8 cellular contexts compared by ENCODE assay signal in genomic region chr5:52799983-52800393, GRCh38. TPM values are rescaled to one million over a fixed set of nuclear protein-coding genes. Genes with fewer than 3 reads are reported as not detected.
DNase-seq lines count a peak whose midpoint lies in the region; ATAC-seq and TF ChIP-seq lines count a peak whose summit lies in the region.

No MANE protein-coding gene starts in this region.

- WGBS in mesendoderm (ENCODE audit: extremely low coverage, insufficient coverage, low lambda C conversion rate): no CpG with 5 or more reads among the region's 34 CpGs

- H3K56ac ChIP-seq in mesendoderm (ENCODE audit: low read length): peak overlapping the region; percentile 97

- no peaks in the 10 kb centered on the region for H3K9me3 Mint-ChIP-seq in Calu3 (ENCODE audit: low read depth, unreplicated experiment)
- no peaks in the 10 kb centered on the region for H3K9me3 Mint-ChIP-seq in activated CD8-positive, alpha-beta memory T cell treated with anti-CD3 and anti-CD28 coated beads, Interleukin-2, amount 10 ng/mL, durations not matched to agents 7 days and 5 days (ENCODE audit: low read depth)
- H3K9me3 Mint-ChIP-seq in effector memory CD8-positive, alpha-beta T cell: no peaks in the 10 kb centered on the region

- BruUV-seq in Calu3 (replicated peaks; lab: Mats Ljungman, UMichigan): no TSS peak

- H3K4me1 ChIP-seq in mesendoderm (ENCODE audit: control insufficient read depth, low read depth, low read length): peaks cover 3% of the 10 kb centered on the region

- peaks cover 2% of the 10 kb centered on the region for H3K79me1 ChIP-seq in mesendoderm (ENCODE audit: low read length)

- no peaks in the 10 kb centered on the region for H3K27me3 ChIP-seq in mesendoderm (ENCODE audit: insufficient read depth, low read length, poor library complexity)

- no peak overlapping the region for H3K23ac ChIP-seq in mesendoderm (ENCODE audit: low read length)

- peaks cover 55% of the 10 kb centered on the region for H3K36me3 Mint-ChIP-seq in Calu3 (ENCODE audit: insufficient read depth, unreplicated experiment)
- peaks cover 35% of the 10 kb centered on the region for H3K36me3 Mint-ChIP-seq in activated CD8-positive, alpha-beta memory T cell treated with anti-CD3 and anti-CD28 coated beads, Interleukin-2, amount 10 ng/mL, durations not matched to agents 7 days and 5 days
- peaks cover 26% of the 10 kb centered on the region for H3K36me3 Mint-ChIP-seq in effector memory CD8-positive, alpha-beta T cell (ENCODE audit: insufficient read depth)

- CTCF ChIA-PET in Calu3 (lab: Charles Lee): interaction anchor here (0.5 to 1.6 kb wide), 8 partner anchors 8 to 115 kb away, joined by 3 to 9 read pairs (median 4); partner anchors contain the start of genes ITGA1 and PELO
- CTCF ChIA-PET in activated CD8-positive, alpha-beta memory T cell treated with anti-CD3 and anti-CD28 coated beads, Interleukin-2, amount 10 ng/mL, durations not matched to agents 7 days and 5 days (lab: Charles Lee): interaction anchor here (0.7 to 3.9 kb wide), 15 partner anchors 8 to 143 kb away, joined by 3 to 34 read pairs (median 5); partner anchors contain the start of genes ITGA1 and PELO

- no peak overlapping the region for H3K4ac ChIP-seq in mesendoderm (ENCODE audit: low read depth, low read length)

- DNase-seq in Calu3 (peak; percentile 95), HUDEP-2 (lab: John Stamatoyannopoulos, UW; ENCODE audit: unreplicated experiment in 76 of 76) (peak in 75 of 76 experiments; percentile 32 to 94 (median 84)), NOMO-1 treated with DMSO at 0.1 percent for 48 hours (lab: John Stamatoyannopoulos, UW; ENCODE audit: unreplicated experiment) (peak; percentile 95), mesendoderm (peak; percentile 96)
- peak; percentile 97 for DNase-seq in activated CD8-positive, alpha-beta memory T cell treated with anti-CD3 and anti-CD28 coated beads, Interleukin-2, amount 10 ng/mL, durations not matched to agents 7 days and 5 days
- peak; percentile 91 to 94 (median 92) for DNase-seq in effector memory CD8-positive, alpha-beta T cell
- DNase-seq in stimulated activated CD8-positive, alpha-beta memory T cell treated with anti-CD3 and anti-CD28 coated beads, Interleukin-12 subunit alpha, Interleukin-12 subunit beta, amount 100 ng/mL, for 4 hours (ENCODE audit: low read depth): peak; percentile 91

- no peak overlapping the region for H2AK5ac ChIP-seq in mesendoderm (ENCODE audit: low read length)

- H2BK5ac ChIP-seq in mesendoderm (ENCODE audit: low read length): peak overlapping the region; percentile 89

- no peak overlapping the region for H4K8ac ChIP-seq in mesendoderm (ENCODE audit: low read depth, low read length)

- H3K4me3 Mint-ChIP-seq in Calu3 (ENCODE audit: low read depth, unreplicated experiment): peak overlapping the region; percentile 77
- H3K4me3 Mint-ChIP-seq in activated CD8-positive, alpha-beta memory T cell treated with anti-CD3 and anti-CD28 coated beads, Interleukin-2, amount 10 ng/mL, durations not matched to agents 7 days and 5 days: peak overlapping the region; percentile 95
- H3K4me3 Mint-ChIP-seq in effector memory CD8-positive, alpha-beta T cell: peak overlapping the region; percentile 94 to 97

- H3K27me3 Mint-ChIP-seq in Calu3 (ENCODE audit: unreplicated experiment): no peaks in the 10 kb centered on the region
- H3K27me3 Mint-ChIP-seq in activated CD8-positive, alpha-beta memory T cell treated with anti-CD3 and anti-CD28 coated beads, Interleukin-2, amount 10 ng/mL, durations not matched to agents 7 days and 5 days: no peaks in the 10 kb centered on the region
- no peaks in the 10 kb centered on the region for H3K27me3 Mint-ChIP-seq in effector memory CD8-positive, alpha-beta T cell

- no peak overlapping the region for H3K18ac ChIP-seq in mesendoderm (ENCODE audit: low read length)

- peaks cover 26% of the 10 kb centered on the region for H3K79me2 ChIP-seq in mesendoderm (ENCODE audit: control insufficient read depth, insufficient read depth, low read length)

- peak; percentile 86 for ATAC-seq in GM21423 (IDR thresholded peaks at IDR 0.05; ENCODE audit: unreplicated experiment)
- peak; percentile 85 for ATAC-seq in activated CD8-positive, alpha-beta memory T cell treated with anti-CD3 and anti-CD28 coated beads, Interleukin-2, amount 10 ng/mL, durations not matched to agents 7 days and 5 days
- ATAC-seq in effector memory CD8-positive, alpha-beta T cell (replicated peaks): peak; percentile 84

- H3K4me3 ChIP-seq in mesendoderm (ENCODE audit: low read length): peak overlapping the region; percentile 75

- peak overlapping the region; percentile 91 for H3K4me2 ChIP-seq in mesendoderm (ENCODE audit: low read length)

- H3K36me3 ChIP-seq in mesendoderm (ENCODE audit: control insufficient read depth, insufficient read depth, low read length): no peaks in the 10 kb centered on the region

- intact Hi-C loops in Calu3 (cut with micrococcal nuclease; ENCODE audit: unreplicated experiment): loop anchor here (2.0 kb wide), 1 partner anchor 115 kb away; no protein-coding TSS in a partner anchor

- peak overlapping the region; percentile 94 for H3K9ac ChIP-seq in mesendoderm (ENCODE audit: low read length)

- peak overlapping the region; percentile 71 for H3K27ac Mint-ChIP-seq in Calu3 (ENCODE audit: unreplicated experiment)
- peak overlapping the region; percentile 93 for H3K27ac Mint-ChIP-seq in activated CD8-positive, alpha-beta memory T cell treated with anti-CD3 and anti-CD28 coated beads, Interleukin-2, amount 10 ng/mL, durations not matched to agents 7 days and 5 days
- H3K27ac Mint-ChIP-seq in effector memory CD8-positive, alpha-beta T cell: peak overlapping the region; percentile 95 to 96

- H3K27ac ChIP-seq in mesendoderm (ENCODE audit: low read depth, low read length): peak overlapping the region; percentile 93

- no peak for TF ChIP-seq CTCF in Calu3 (IDR thresholded peaks at IDR 0.05; ENCODE audit: unreplicated experiment)

- no peak overlapping the region for H4K5ac ChIP-seq in mesendoderm (ENCODE audit: low read length)

- peaks cover 34% of the 10 kb centered on the region for H3K4me1 Mint-ChIP-seq in Calu3 (ENCODE audit: low read depth, unreplicated experiment)
- H3K4me1 Mint-ChIP-seq in activated CD8-positive, alpha-beta memory T cell treated with anti-CD3 and anti-CD28 coated beads, Interleukin-2, amount 10 ng/mL, durations not matched to agents 7 days and 5 days: peaks cover 48% of the 10 kb centered on the region
- H3K4me1 Mint-ChIP-seq in effector memory CD8-positive, alpha-beta T cell (ENCODE audit: low read depth in 2 of 2): peaks cover 39 to 40% of the 10 kb centered on the region in 2 donors

- no peak overlapping the region for H2BK15ac ChIP-seq in mesendoderm (replicated peaks; ENCODE audit: low read depth)

- H2BK120ac ChIP-seq in mesendoderm (ENCODE audit: low read depth, low read length): no peak overlapping the region

RNA-seq across cellular contexts. Expression of gene ITGA1, which starts 12.3 kb away (rescaled TPM):
- 18.9 and 20.2 TPM in 2 replicates for total RNA-seq in Calu3 (2022)
- total RNA-seq in activated CD8-positive, alpha-beta memory T cell treated with anti-CD3 and anti-CD28 coated beads, Interleukin-2, amount 10 ng/mL, durations not matched to agents 7 days and 5 days: 10 to 100 TPM; 37.0 to 66.8 TPM
- polyA plus RNA-seq in mesendoderm (2013, experiment 1 of 2): 3.5 TPM
- 4.2 TPM for polyA plus RNA-seq in mesendoderm (2013, experiment 2 of 2)

RNA-seq across cellular contexts. Expression of gene PELO, which starts 12.3 kb away (rescaled TPM):
- 24.6 and 26.4 TPM in 2 replicates for total RNA-seq in Calu3 (2022)
- 10 to 100 TPM; 41.8 to 63.4 TPM for total RNA-seq in activated CD8-positive, alpha-beta memory T cell treated with anti-CD3 and anti-CD28 coated beads, Interleukin-2, amount 10 ng/mL, durations not matched to agents 7 days and 5 days
- polyA plus RNA-seq in mesendoderm (2013, experiment 1 of 2): 13.0 TPM
- 13.1 TPM for polyA plus RNA-seq in mesendoderm (2013, experiment 2 of 2)

Comparison
In these comparisons a context has a peak if more than half of its experiments do, and no peak if none do; other contexts are left out.
1. Peak in every context shown above with its lines: DNase-seq, ATAC-seq, H3K4me3 ChIP-seq and H3K27ac ChIP-seq.